ENCODE assay signal across 8 cellular contexts in genomic region chr3:49358884-49359225, GRCh38. TPM values are rescaled to one million over a fixed set of nuclear protein-coding genes. Genes with fewer than 3 reads are reported as not detected.
DNase-seq lines count a peak whose midpoint lies in the region; ATAC-seq and TF ChIP-seq lines count a peak whose summit lies in the region.

No MANE protein-coding gene starts in this region.

- H3K4me3 ChIP-seq in LNCaP clone FGC (ENCODE audit: low read depth, low read length) (peak overlapping the region; percentile 87), colonic mucosa (peak overlapping the region; percentile 60)

- H3K4me3 Mint-ChIP-seq in natural killer cell = peak overlapping the region; percentile 93

- peak overlapping the region; percentile 95 for H3K27ac ChIP-seq in colonic mucosa

- intact Hi-C loops in colonic mucosa (cut with DNase I) (no loop called here), natural killer cell (cut with micrococcal nuclease) (no loop called here)

- H3K9ac ChIP-seq in colonic mucosa (ENCODE audit: low read depth in 2 of 2, low read length in 2 of 2) = peak overlapping the region in 1 of 2 donors; percentile 93

- H3K36me3 Mint-ChIP-seq in natural killer cell = peaks cover 6% of the 10 kb centered on the region

- peak; percentile 6 for ATAC-seq in GM19438 (IDR thresholded peaks at IDR 0.05; ENCODE audit: low read depth, unreplicated experiment)
- ATAC-seq in natural killer cell = no peak

- H3K27ac Mint-ChIP-seq in natural killer cell = peak overlapping the region; percentile 87 to 94

- peaks cover 13% of the 10 kb centered on the region for H3K36me3 ChIP-seq in colonic mucosa

- H3K9me3 Mint-ChIP-seq in natural killer cell = no peaks in the 10 kb centered on the region

- no peaks in the 10 kb centered on the region for H3K27me3 Mint-ChIP-seq in natural killer cell (ENCODE audit: low read depth in 2 of 2)

- no peaks in the 10 kb centered on the region for H3K27me3 ChIP-seq in colonic mucosa

- H3K4me1 ChIP-seq in colonic mucosa = peaks cover 15% of the 10 kb centered on the region

- no peak for DNase-seq in LNCaP clone FGC (ENCODE audit: low read depth)
- DNase-seq in colonic mucosa = no peak
- no peak for DNase-seq in natural killer cell
- no peak for DNase-seq in HK-2 (ENCODE audit: unreplicated experiment)
- DNase-seq in iPS-NIHi7 (ENCODE audit: extremely low spot score) = no peak
- no peak for DNase-seq in retina
- DNase-seq in NOMO-1 (lab: John Stamatoyannopoulos, UW; ENCODE audit: unreplicated experiment in 2 of 2) = no peak

- no peaks in the 10 kb centered on the region for H3K9me3 ChIP-seq in colonic mucosa

- peaks cover 18 to 21% of the 10 kb centered on the region in 2 donors for H3K4me1 Mint-ChIP-seq in natural killer cell

- no peak for TF ChIP-seq CTCF in LNCaP clone FGC (IDR thresholded peaks at IDR 0.05; ENCODE audit: control insufficient read depth, extremely low read depth, insufficient read depth)
- TF ChIP-seq CTCF in colonic mucosa (IDR thresholded peaks at IDR 0.05) = no peak
- TF ChIP-seq CTCF in natural killer cell (IDR thresholded peaks at IDR 0.05) = no peak

RNA-seq across cellular contexts. Expression of gene GPX1, which starts 0.7 kb away (rescaled TPM):
- total RNA-seq in colonic mucosa = 100 to 1,000 TPM; 131 to 235 TPM
- 10 to 100 TPM; 34.7 to 70.0 (median 59.1) TPM for total RNA-seq in natural killer cell

RNA-seq across cellular contexts. Expression of gene USP4, which starts 19.0 kb away (rescaled TPM):
- total RNA-seq in colonic mucosa (10 to 100 TPM; 40.5 to 43.9 TPM), natural killer cell (100 to 1,000 TPM; 110 to 138 (median 135) TPM)

RNA-seq across cellular contexts. Expression of gene RHOA, which starts 52.9 kb away (rescaled TPM):
- total RNA-seq in colonic mucosa (100 to 1,000 TPM; 499 to 506 TPM), natural killer cell (100 to 1,000 TPM; 342 to 372 (median 370) TPM)

RNA-seq across cellular contexts. Expression of gene TCTA, which starts 53.4 kb away (rescaled TPM):
- total RNA-seq in colonic mucosa (10 to 100 TPM; 35.0 to 37.6 TPM), natural killer cell (10 to 100 TPM; 35.4 to 40.7 (median 36.7) TPM)
